ENCODE assay signal across 10 cellular contexts in genomic region chr18:9568186-9568585, GRCh38.
"Had no signal": no experiment of that assay in that cellular context is flagged by ENCODE, and none has a peak within 500 bp of the region (broad histone marks: within the 10 kb centered on the region; RNA-seq: fewer than 3 reads in every experiment).

No MANE protein-coding gene starts in this region.

- DNase-seq: GM23248, GOT3, H7, HFFc6, KG1 had no signal

- H3K4me3 ChIP-seq: GM23248, HAP-1, K562 had no signal

- FAIRE-seq: HepG2, K562 had no signal

- ATAC-seq: HCT116, HepG2, K562 had no signal

- H3K4me1 ChIP-seq: HAP-1 had no signal

- H3K9me3 ChIP-seq: HAP-1 had no signal

- H3K27ac ChIP-seq: GM23248, HL-60 had no signal

- H2AFZ ChIP-seq: GM23248 had no signal

- H3K9ac ChIP-seq: GM23248 had no signal
